In the genomic region with DNA sequence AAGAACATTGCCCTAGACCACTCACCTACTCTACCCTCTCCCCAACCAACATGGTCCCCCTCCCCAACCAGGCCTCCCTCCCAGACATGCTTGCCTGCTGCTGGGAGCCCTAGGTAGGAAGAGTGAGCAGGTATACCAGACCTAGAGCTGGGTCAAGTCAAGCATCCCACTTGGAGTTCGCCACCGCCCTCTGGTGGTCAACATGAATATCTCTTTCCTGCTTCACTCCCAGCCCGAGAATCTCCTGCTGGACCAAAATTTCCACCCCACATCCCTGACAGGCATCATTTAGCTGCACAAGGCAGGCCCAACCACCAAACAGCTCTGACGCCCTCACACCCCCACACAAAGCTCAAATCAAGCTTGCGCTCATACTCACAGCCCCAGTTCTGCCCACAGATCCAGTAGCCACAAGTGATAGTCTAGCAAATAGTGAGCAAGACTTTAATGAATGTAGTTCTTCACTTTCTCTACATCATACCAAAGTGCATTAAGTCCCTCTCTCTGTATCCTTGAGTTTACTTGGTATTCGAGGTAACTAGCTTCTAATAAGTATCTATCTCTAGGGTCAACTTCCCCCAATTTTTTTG, we compare ENCODE assay signal across 9 cellular contexts.
DNase-seq lines count a peak whose midpoint lies in the region; ATAC-seq and TF ChIP-seq lines count a peak whose summit lies in the region.
"Had no signal": no experiment of that assay in that cellular context is flagged by ENCODE, and none has a peak within 500 bp of the region (broad histone marks: within the 10 kb centered on the region; RNA-seq: fewer than 3 reads in every experiment).

No MANE protein-coding gene starts in this region.

- H3K4me1 Mint-ChIP-seq in CD8-positive, alpha-beta memory T cell = peaks cover 3 to 4% (median 3%) of the 10 kb centered on the region in 3 donors

- ATAC-seq in GM21447 (IDR thresholded peaks at IDR 0.05; ENCODE audit: unreplicated experiment) = no peak

- CTCF ChIA-PET in CD8-positive, alpha-beta memory T cell (lab: Charles Lee) = interaction anchor here (0.8 to 4.1 kb wide), 12 partner anchors 9 to 108 kb away, joined by 3 to 34 read pairs (median 4); no protein-coding TSS in a partner anchor

- POLR2A ChIA-PET in CD8-positive, alpha-beta memory T cell (lab: Charles Lee) = no interaction called here

- no peak overlapping the region for H3K27ac Mint-ChIP-seq in CD8-positive, alpha-beta memory T cell

- no peaks in the 10 kb centered on the region for H3K9me3 ChIP-seq in CD8-positive, alpha-beta memory T cell (ENCODE audit: low read length)
- H3K9me3 ChIP-seq in WERI-Rb-1 (ENCODE audit: severe bottlenecking) (no peaks in the 10 kb centered on the region), breast epithelium (no peaks in the 10 kb centered on the region)

- H3K4me3 ChIP-seq in CD8-positive, alpha-beta memory T cell (ENCODE audit: low read length) = no peak overlapping the region
- H3K4me3 ChIP-seq in WERI-Rb-1 (ENCODE audit: low read depth, low read length) (no peak overlapping the region), breast epithelium (no peak overlapping the region)

- no peak for TF ChIP-seq POLR2A in breast epithelium (IDR thresholded peaks at IDR 0.05)

- peaks cover 0 to 2% (median 0%) of the 10 kb centered on the region in 5 donors for H3K9me3 Mint-ChIP-seq in CD8-positive, alpha-beta memory T cell
- H3K9me3 Mint-ChIP-seq: IgD-negative memory B cell had no signal

- no peaks in the 10 kb centered on the region for H3K36me3 ChIP-seq in CD8-positive, alpha-beta memory T cell (ENCODE audit: insufficient read depth, low read length)
- H3K36me3 ChIP-seq in WERI-Rb-1 = no peaks in the 10 kb centered on the region
- H3K36me3 ChIP-seq in breast epithelium = no peaks in the 10 kb centered on the region

- H3K4me1 ChIP-seq in CD8-positive, alpha-beta memory T cell (ENCODE audit: insufficient read depth, low read length) = no peaks in the 10 kb centered on the region
- H3K4me1 ChIP-seq in breast epithelium = no peaks in the 10 kb centered on the region

- no peak overlapping the region for H3K4me3 Mint-ChIP-seq in CD8-positive, alpha-beta memory T cell

- peak; percentile 88 for TF ChIP-seq CTCF in WERI-Rb-1 (IDR thresholded peaks at IDR 0.05; ENCODE audit: low read depth, low read length)
- peak; percentile 67 to 81 (median 79) for TF ChIP-seq CTCF in breast epithelium (IDR thresholded peaks at IDR 0.05)

- no peaks in the 10 kb centered on the region for H3K36me3 Mint-ChIP-seq in CD8-positive, alpha-beta memory T cell
- H3K36me3 Mint-ChIP-seq: IgD-negative memory B cell had no signal

- no peaks in the 10 kb centered on the region for H3K27me3 ChIP-seq in CD8-positive, alpha-beta memory T cell (ENCODE audit: insufficient read depth, low read length, poor library complexity, severe bottlenecking)
- H3K27me3 ChIP-seq in WERI-Rb-1 (ENCODE audit: insufficient read depth, low read depth, severe bottlenecking) (no peaks in the 10 kb centered on the region), breast epithelium (no peaks in the 10 kb centered on the region)

- H3K27me3 Mint-ChIP-seq in CD8-positive, alpha-beta memory T cell = peaks cover 6 to 10% of the 10 kb centered on the region in 2 donors
- H3K27me3 Mint-ChIP-seq: IgD-negative memory B cell had no signal

- DNase-seq in CD8-positive, alpha-beta memory T cell = peak; percentile 24 to 68 (median 32)
- DNase-seq in H4 (ENCODE audit: low spot score) (peak; percentile 61), NCI-H1930 (lab: John Stamatoyannopoulos, UW) (peak; percentile 54 to 56), WERI-Rb-1 (peak; percentile 79), breast epithelium (ENCODE audit: low spot score in 2 of 2) (peak in 1 of 2 donors; percentile 77), islet precursor cell (peak; percentile 87)
- peak; percentile 48 to 56 for DNase-seq in stimulated activated CD4-positive, alpha-beta T cell treated with anti-CD3 and anti-CD28 coated beads, Interleukin-1b, Interleukin-23, amount 100 ng/mL, for 4 hours (ENCODE audit: low read depth in 2 of 2)

- no peak overlapping the region for H3K27ac ChIP-seq in CD8-positive, alpha-beta memory T cell (ENCODE audit: low read depth, low read length)
- H3K27ac ChIP-seq in WERI-Rb-1 = no peak overlapping the region
- peak overlapping the region in 1 of 2 donors; percentile 71 for H3K27ac ChIP-seq in breast epithelium

- intact Hi-C loops in breast epithelium (cut with DNase I; ENCODE audit: low total_unique reads) = loop anchor here (10.0 kb wide), 1 partner anchor 98 kb away; no protein-coding TSS in a partner anchor
